ENCODE assay signal across 29 cellular contexts in the genomic region with DNA sequence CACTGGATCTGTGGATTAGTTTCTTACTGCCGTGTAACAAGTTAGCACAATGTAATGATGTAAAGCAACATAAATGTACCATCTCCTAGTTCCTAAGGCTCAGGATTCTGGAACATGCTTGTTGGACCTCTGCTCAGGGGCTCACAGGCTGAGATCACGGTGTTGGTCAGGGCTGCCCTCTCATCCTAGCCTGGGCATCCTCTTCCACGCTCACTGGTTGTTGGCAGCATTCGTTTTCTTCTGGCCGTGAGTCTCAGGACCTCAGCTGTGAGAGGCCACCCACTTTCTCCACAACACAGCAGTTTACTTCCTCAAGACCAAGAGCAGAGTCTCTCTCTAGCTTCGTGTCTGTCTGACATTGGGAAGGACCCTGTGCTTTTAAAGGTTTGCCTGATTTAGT. TPM values are rescaled to one million over a fixed set of nuclear protein-coding genes. Genes with fewer than 3 reads are reported as not detected.
"Had no signal": no experiment of that assay in that cellular context is flagged by ENCODE, and none has a peak within 500 bp of the region (broad histone marks: within the 10 kb centered on the region; RNA-seq: fewer than 3 reads in every experiment).

No MANE protein-coding gene starts in this region.

- H3K27me3 Mint-ChIP-seq: activated CD4-positive, alpha-beta T cell treated with anti-CD3 and anti-CD28 coated beads, Interleukin-2, amount 10 ng/mL, durations not matched to agents 24 days and 14 days; activated naive CD4-positive, alpha-beta T cell treated with anti-CD3 and anti-CD28 coated beads, Interleukin-2, amount 10 ng/mL, durations not matched to agents 7 days and 5 days; activated T-cell treated with anti-CD3 and anti-CD28 coated beads, Interleukin-2, amount 50 U/mL, for 24 hours; brain had no signal

- H3K9me3 Mint-ChIP-seq: activated CD4-positive, alpha-beta T cell treated with anti-CD3 and anti-CD28 coated beads, Interleukin-2, amount 10 ng/mL, durations not matched to agents 24 days and 14 days; activated naive CD4-positive, alpha-beta T cell treated with anti-CD3 and anti-CD28 coated beads, Interleukin-2, amount 10 ng/mL, durations not matched to agents 7 days and 5 days; activated naive CD4-positive, alpha-beta T cell treated with anti-CD3 and anti-CD28 coated beads, Interleukin-2, amount 50 U/mL, for 72 hours; activated naive CD8-positive, alpha-beta T cell treated with anti-CD3 and anti-CD28 coated beads, Interleukin-2, amount 10 ng/mL, durations not matched to agents 7 days and 5 days; activated T-cell treated with anti-CD3 and anti-CD28 coated beads, Interleukin-2, amount 50 U/mL, for 24 hours; central memory CD8-positive, alpha-beta T cell had no signal

- H3K4me1 ChIP-seq: ascending aorta, breast epithelium, esophagus muscularis mucosa, foreskin keratinocyte, gastrocnemius medialis had no signal

- H3K4me3 Mint-ChIP-seq: activated CD4-positive, alpha-beta memory T cell treated with anti-CD3 and anti-CD28 coated beads for 36 hours; activated CD4-positive, alpha-beta T cell treated with anti-CD3 and anti-CD28 coated beads for 36 hours; activated CD4-positive, alpha-beta T cell treated with anti-CD3 and anti-CD28 coated beads, Interleukin-2, amount 10 ng/mL, durations not matched to agents 24 days and 14 days; activated CD8-positive, alpha-beta T cell treated with anti-CD3 and anti-CD28 coated beads, Interleukin-2, amount 10 ng/mL, durations not matched to agents 7 days and 5 days; activated naive CD4-positive, alpha-beta T cell treated with anti-CD3 and anti-CD28 coated beads, Interleukin-2, amount 10 ng/mL, durations not matched to agents 7 days and 5 days; activated naive CD8-positive, alpha-beta T cell treated with anti-CD3 and anti-CD28 coated beads, Interleukin-2, amount 10 ng/mL, durations not matched to agents 7 days and 5 days; activated T-cell treated with anti-CD3 and anti-CD28 coated beads, Interleukin-2, amount 50 U/mL, for 24 hours; activated T-cell treated with anti-CD3 and anti-CD28 coated beads, Interleukin-2, amount 50 U/mL, for 72 hours; brain; central memory CD8-positive, alpha-beta T cell; effector memory CD8-positive, alpha-beta T cell had no signal

- H3K27ac Mint-ChIP-seq: activated CD4-positive, alpha-beta memory T cell treated with anti-CD3 and anti-CD28 coated beads for 36 hours; activated CD4-positive, alpha-beta T cell treated with anti-CD3 and anti-CD28 coated beads for 36 hours; activated CD4-positive, alpha-beta T cell treated with anti-CD3 and anti-CD28 coated beads, Interleukin-2, amount 10 ng/mL, durations not matched to agents 24 days and 14 days; activated CD8-positive, alpha-beta T cell treated with anti-CD3 and anti-CD28 coated beads, Interleukin-2, amount 10 ng/mL, durations not matched to agents 7 days and 5 days; activated naive CD4-positive, alpha-beta T cell treated with anti-CD3 and anti-CD28 coated beads, Interleukin-2, amount 10 ng/mL, durations not matched to agents 7 days and 5 days; activated naive CD4-positive, alpha-beta T cell treated with anti-CD3 and anti-CD28 coated beads, Interleukin-2, amount 50 U/mL, for 72 hours; activated naive CD8-positive, alpha-beta T cell treated with anti-CD3 and anti-CD28 coated beads, Interleukin-2, amount 10 ng/mL, durations not matched to agents 7 days and 5 days; activated T-cell treated with anti-CD3 and anti-CD28 coated beads, Interleukin-2, amount 50 U/mL, for 24 hours; activated T-cell treated with anti-CD3 and anti-CD28 coated beads, Interleukin-2, amount 50 U/mL, for 72 hours; brain; effector memory CD8-positive, alpha-beta T cell had no signal

- H3K36me3 ChIP-seq: ascending aorta, breast epithelium, esophagus muscularis mucosa, gastrocnemius medialis had no signal

- H3K9me3 ChIP-seq: gastrocnemius medialis had no signal

- H3K27ac ChIP-seq: ascending aorta, breast epithelium, esophagus muscularis mucosa, foreskin keratinocyte, gastrocnemius medialis had no signal

- H3K36me3 Mint-ChIP-seq: activated CD4-positive, alpha-beta memory T cell treated with anti-CD3 and anti-CD28 coated beads for 36 hours; activated naive CD4-positive, alpha-beta T cell treated with anti-CD3 and anti-CD28 coated beads, Interleukin-2, amount 10 ng/mL, durations not matched to agents 7 days and 5 days; activated naive CD4-positive, alpha-beta T cell treated with anti-CD3 and anti-CD28 coated beads, Interleukin-2, amount 50 U/mL, for 72 hours; activated naive CD8-positive, alpha-beta T cell treated with anti-CD3 and anti-CD28 coated beads, Interleukin-2, amount 10 ng/mL, durations not matched to agents 7 days and 5 days had no signal

- H3K4me3 ChIP-seq: ascending aorta, breast epithelium, esophagus muscularis mucosa, gastrocnemius medialis had no signal

- ATAC-seq: activated CD4-positive, alpha-beta T cell treated with anti-CD3 and anti-CD28 coated beads for 36 hours; activated CD8-positive, alpha-beta T cell treated with anti-CD3 and anti-CD28 coated beads, Interleukin-2, amount 10 ng/mL, durations not matched to agents 7 days and 5 days; activated naive CD4-positive, alpha-beta T cell treated with anti-CD3 and anti-CD28 coated beads, Interleukin-2, amount 50 U/mL, for 72 hours; activated T-cell treated with anti-CD3 and anti-CD28 coated beads, Interleukin-2, amount 50 U/mL, for 72 hours; effector memory CD8-positive, alpha-beta T cell; foreskin keratinocyte; gastrocnemius medialis had no signal

- H3K27me3 ChIP-seq: ascending aorta, breast epithelium, esophagus muscularis mucosa, foreskin keratinocyte, gastrocnemius medialis had no signal

- H3K4me1 Mint-ChIP-seq: activated CD4-positive, alpha-beta T cell treated with anti-CD3 and anti-CD28 coated beads for 36 hours; activated CD4-positive, alpha-beta T cell treated with anti-CD3 and anti-CD28 coated beads, Interleukin-2, amount 10 ng/mL, durations not matched to agents 24 days and 14 days; activated naive CD4-positive, alpha-beta T cell treated with anti-CD3 and anti-CD28 coated beads, Interleukin-2, amount 10 ng/mL, durations not matched to agents 7 days and 5 days; activated naive CD8-positive, alpha-beta T cell treated with anti-CD3 and anti-CD28 coated beads, Interleukin-2, amount 10 ng/mL, durations not matched to agents 7 days and 5 days; brain; central memory CD8-positive, alpha-beta T cell had no signal

- DNase-seq: activated CD4-positive, alpha-beta memory T cell treated with anti-CD3 and anti-CD28 coated beads for 36 hours; activated CD4-positive, alpha-beta T cell treated with anti-CD3 and anti-CD28 coated beads for 36 hours; activated CD4-positive, alpha-beta T cell treated with anti-CD3 and anti-CD28 coated beads, Interleukin-2, amount 10 ng/mL, durations not matched to agents 24 days and 14 days; activated CD4-positive, CD25-positive, alpha-beta regulatory T cell; activated CD4-positive, CD25-positive, alpha-beta regulatory T cell treated with anti-CD3 and anti-CD28 coated beads, Interleukin-2, amount 50 U/mL, for 72 hours; activated CD8-positive, alpha-beta T cell treated with anti-CD3 and anti-CD28 coated beads, Interleukin-2, amount 10 ng/mL, durations not matched to agents 7 days and 5 days; activated gamma-delta T cell; activated naive CD4-positive, alpha-beta T cell; activated naive CD4-positive, alpha-beta T cell treated with anti-CD3 and anti-CD28 coated beads, Interleukin-2, amount 10 ng/mL, durations not matched to agents 7 days and 5 days; activated naive CD8-positive, alpha-beta T cell treated with anti-CD3 and anti-CD28 coated beads, Interleukin-2, amount 10 ng/mL, durations not matched to agents 7 days and 5 days; activated T-cell treated with anti-CD3 and anti-CD28 coated beads for 4 hours; activated T-cell treated with anti-CD3 and anti-CD28 coated beads, Interleukin-2, amount 50 U/mL, for 24 hours; activated T-cell treated with anti-CD3 and anti-CD28 coated beads, Interleukin-2, amount 50 U/mL, for 72 hours; cortex of kidney; dermis blood vessel endothelial cell; effector CD4-positive, alpha-beta T cell; effector memory CD8-positive, alpha-beta T cell; erythroblast; foreskin keratinocyte; gastrocnemius medialis; T-helper 2 cell had no signal

RNA-seq across cellular contexts. Expression of gene RASGEF1C, which starts 17.3 kb away (rescaled TPM):
- total RNA-seq: activated CD4-positive, alpha-beta memory T cell treated with anti-CD3 and anti-CD28 coated beads for 36 hours; activated CD4-positive, alpha-beta T cell treated with anti-CD3 and anti-CD28 coated beads for 36 hours; activated CD4-positive, alpha-beta T cell treated with anti-CD3 and anti-CD28 coated beads, Interleukin-2, amount 10 ng/mL, durations not matched to agents 24 days and 14 days; activated CD8-positive, alpha-beta T cell treated with anti-CD3 and anti-CD28 coated beads, Interleukin-2, amount 10 ng/mL, durations not matched to agents 7 days and 5 days; activated naive CD4-positive, alpha-beta T cell treated with anti-CD3 and anti-CD28 coated beads, Interleukin-2, amount 50 U/mL, for 72 hours; activated naive CD8-positive, alpha-beta T cell treated with anti-CD3 and anti-CD28 coated beads, Interleukin-2, amount 10 ng/mL, durations not matched to agents 7 days and 5 days; activated T-cell treated with anti-CD3 and anti-CD28 coated beads, Interleukin-2, amount 50 U/mL, for 72 hours; ascending aorta; chondrocyte; dermis blood vessel endothelial cell; foreskin keratinocyte; gastrocnemius medialis; T-helper 1 cell treated with Interleukin-12 subunit alpha and Interleukin-12 subunit beta and Interleukin-4 antibody, amounts not matched to agents 30 ng/mL and 1 ng/mL, for 36 hours had no signal
- polyA plus RNA-seq: foreskin keratinocyte had no signal
